ENCODE assay signal across 23 cellular contexts in genomic region chr17:8443756-8444155, GRCh38. TPM values are rescaled to one million over a fixed set of nuclear protein-coding genes. Genes with fewer than 3 reads are reported as not detected.
DNase-seq lines count a peak whose midpoint lies in the region; ATAC-seq, FAIRE-seq and TF ChIP-seq lines count a peak whose summit lies in the region.
"Had no signal": no experiment of that assay in that cellular context is flagged by ENCODE, and none has a peak within 500 bp of the region (broad histone marks: within the 10 kb centered on the region; RNA-seq: fewer than 3 reads in every experiment).

No MANE protein-coding gene starts in this region.

- H3K36me3 Mint-ChIP-seq in H9 (ENCODE audit: insufficient read depth in 1 of 3, low read depth in 3 of 3) = peaks cover 10 to 29% (median 22%) of the 10 kb centered on the region in 3 experiments; a peak in 6 of 7 replicates

- no peak overlapping the region for H2BK120ac ChIP-seq in H9 (ENCODE audit: low read depth, low read length, poor library complexity, severe bottlenecking)

- no peak overlapping the region for H2BK5ac ChIP-seq in H9 (ENCODE audit: insufficient read length, low read length)

- TF ChIP-seq CTCF in H9 (conservative IDR thresholded peaks at IDR 0.05) = no peak
- no peak for TF ChIP-seq CTCF in neutrophil (IDR thresholded peaks at IDR 0.05)
- TF ChIP-seq CTCF in brain microvascular endothelial cell (IDR thresholded peaks at IDR 0.05; ENCODE audit: low read depth, low read length, missing control alignments) = no peak

- no peak overlapping the region for H3K9ac ChIP-seq in H9 (ENCODE audit: extremely low read depth, insufficient read length, low read length)

- no peak overlapping the region for H3T11ph ChIP-seq in H9 (ENCODE audit: low read length)

- no peak overlapping the region for H4K8ac ChIP-seq in H9 (replicated peaks; ENCODE audit: insufficient read length, low read depth, low read length)

- H3K27ac ChIP-seq in H9 (ENCODE audit: insufficient read length, low read depth, low read length) (no peak overlapping the region), neutrophil (peak overlapping the region; percentile 6), brain microvascular endothelial cell (no peak overlapping the region)
- H3K27ac ChIP-seq: 22Rv1, Peyer's patch, SJSA1 had no signal

- no peaks in the 10 kb centered on the region for H3K23me2 ChIP-seq in H9 (ENCODE audit: insufficient read length, low read depth, low read length, poor library complexity, severe bottlenecking)

- no peak overlapping the region for H4K91ac ChIP-seq in H9 (ENCODE audit: insufficient read length, low read depth, low read length)

- peaks cover 11% of the 10 kb centered on the region; the same call in 1 of the 2 replicates for H3K79me2 ChIP-seq in H9 (ENCODE audit: insufficient read depth, low read length)

- no peaks in the 10 kb centered on the region for H4K20me1 ChIP-seq in H9 (ENCODE audit: control insufficient read depth, insufficient read depth, insufficient read length)

- H2BK12ac ChIP-seq in H9 (ENCODE audit: insufficient read length, low read depth, low read length) = no peak overlapping the region

- peak; percentile 5 for DNase-seq in NCI-H82 (lab: John Stamatoyannopoulos, UW)
- DNase-seq in NCI-H82 treated with DMSO at 0.1 percent for 48 hours (lab: John Stamatoyannopoulos, UW; ENCODE audit: unreplicated experiment) = no peak
- DNase-seq in H9 = no peak
- DNase-seq in ecto neural progenitor cell (ENCODE audit: low spot score) = peak; percentile 44
- DNase-seq in brain microvascular endothelial cell = no peak
- no peak for DNase-seq in H54 (ENCODE audit: insufficient read length, low spot score)
- DNase-seq: COR-L47; DMS 273 treated with DMSO at 0.1 percent for 48 hours; DND-41; NCI-H1105; NCI-H2081; NCI-H2171 treated with DMSO at 0.1 percent for 48 hours; NCI-H446; NCI-H69; NK-92 treated with Interleukin-12 subunit alpha and Interleukin-12 subunit beta, amount 100 ng/mL, for 24 hours; Peyer's patch had no signal

- no peak overlapping the region for H3K4me2 ChIP-seq in H9 (ENCODE audit: insufficient read depth, insufficient read length, low read length)

- H3K14ac ChIP-seq in H9 (ENCODE audit: insufficient read depth, low read length) = no peak overlapping the region

- no peaks in the 10 kb centered on the region for H3K9me3 Mint-ChIP-seq in H9

- no peak overlapping the region for H3K23ac ChIP-seq in H9 (ENCODE audit: insufficient read length, low read depth, low read length)

- no peak overlapping the region for H3K18ac ChIP-seq in H9 (ENCODE audit: insufficient read length, low read depth, low read length)

- H3K4me1 Mint-ChIP-seq in H9 = peaks cover 10 to 15% of the 10 kb centered on the region in 2 experiments; a peak in 3 of 4 replicates

- TF ChIP-seq POLR2A in H54 (IDR thresholded peaks at IDR 0.05; ENCODE audit: low read depth, low read length) = no peak

- no peak overlapping the region for H3K4ac ChIP-seq in H9 (ENCODE audit: low read depth, low read length)

- H3K56ac ChIP-seq in H9 (ENCODE audit: insufficient read length, low read depth, low read length) = no peak overlapping the region

- H2AFZ ChIP-seq in H9 (ENCODE audit: low read length) = no peak overlapping the region

- no peak overlapping the region for H2AK5ac ChIP-seq in H9 (ENCODE audit: insufficient read length, low read length)

- no peak for FAIRE-seq in H54 (lab: Jason Lieb, UNC)
- FAIRE-seq: K562 had no signal

- H2BK15ac ChIP-seq in H9 (ENCODE audit: low read depth, low read length) = no peak overlapping the region

- no peak overlapping the region for H3K4me3 Mint-ChIP-seq in H9
- H3K4me3 Mint-ChIP-seq: B cell had no signal

- no peaks in the 10 kb centered on the region for H3K27me3 ChIP-seq in H9 (ENCODE audit: insufficient read depth, low read length)
- H3K27me3 ChIP-seq in neutrophil = no peaks in the 10 kb centered on the region
- H3K27me3 ChIP-seq in brain microvascular endothelial cell (replicated peaks) = no peaks in the 10 kb centered on the region
- H3K27me3 ChIP-seq: Peyer's patch, SJSA1 had no signal

- in situ Hi-C loops in brain microvascular endothelial cell (cut with HindIII; ENCODE audit: low pct_ligation_motif_present, low sequenced_read_pairs) = no loop called here

- WGBS in H9 (ENCODE audit: extremely low coverage, insufficient read length, low lambda C conversion rate) = no CpG with 5 or more reads among the region's 7 CpGs

- no peaks in the 10 kb centered on the region for H3K27me3 Mint-ChIP-seq in H9 (ENCODE audit: low read depth)
- H3K27me3 Mint-ChIP-seq: B cell had no signal

- no peak overlapping the region for H2BK20ac ChIP-seq in H9 (ENCODE audit: low read depth, low read length, poor library complexity, severe bottlenecking)

- H4K5ac ChIP-seq in H9 (ENCODE audit: insufficient read length, low read depth, low read length) = no peak overlapping the region

- H3K27ac Mint-ChIP-seq in H9 = peak overlapping the region in 2 of 3 experiments; percentile 36 to 41; a peak in 3 of 7 replicates
- H3K27ac Mint-ChIP-seq: B cell had no signal

- no peak overlapping the region for H3K4me3 ChIP-seq in neutrophil (ENCODE audit: low read depth in 1 of 2, low read length in 1 of 2)
- no peak overlapping the region for H3K4me3 ChIP-seq in brain microvascular endothelial cell (ENCODE audit: low read depth, low read length)
- H3K4me3 ChIP-seq: HAP-1, K562, Peyer's patch, SJSA1 had no signal

- H3K79me1 ChIP-seq in H9 (ENCODE audit: insufficient read depth, low read depth, low read length, poor library complexity, severe bottlenecking) = peaks cover 2% of the 10 kb centered on the region

- H3K9me3 ChIP-seq in H9 (ENCODE audit: control insufficient read depth, low read depth, low read length) (no peaks in the 10 kb centered on the region), neutrophil (no peaks in the 10 kb centered on the region)
- H3K9me3 ChIP-seq: HAP-1, Peyer's patch, SJSA1 had no signal

- H3K36me3 ChIP-seq in neutrophil = peaks cover 81% of the 10 kb centered on the region
- H3K36me3 ChIP-seq in brain microvascular endothelial cell (replicated peaks) = peaks cover 37% of the 10 kb centered on the region

- H3K4me1 ChIP-seq in H9 (ENCODE audit: insufficient read depth, low read length) (no peaks in the 10 kb centered on the region), neutrophil (ENCODE audit: control insufficient read depth in 1 of 2, insufficient read depth in 1 of 2, low read depth in 1 of 2, low read length in 1 of 2) (peaks cover 3 to 8% of the 10 kb centered on the region in 2 experiments)
- H3K4me1 ChIP-seq: SJSA1 had no signal

- ATAC-seq in HG03159 (IDR thresholded peaks at IDR 0.05; ENCODE audit: unreplicated experiment) = no peak

RNA-seq across cellular contexts. Expression of gene NDEL1, which starts 8.1 kb away (rescaled TPM):
- total RNA-seq in H9 (2021) = 32.9 and 38.4 TPM in 2 replicates

RNA-seq across cellular contexts. Expression of gene RNF222, which starts 46.1 kb away (rescaled TPM):
- 0.07 and 0.09 TPM in 2 replicates for total RNA-seq in H9 (2021)
- total RNA-seq: B cell, K562, Peyer's patch, SJSA1 had no signal

Comparison
In these comparisons a context has a peak if more than half of its experiments do, and no peak if none do; other contexts are left out.
1. DNase-seq: peak in NCI-H82 (single experiment) and ecto neural progenitor cell (single experiment); none in NCI-H82 treated with DMSO at 0.1 percent for 48 hours (single experiment), H9 (single experiment), brain microvascular endothelial cell (single experiment) and H54 (single experiment).